ENCODE assay signal across 17 cellular contexts in genomic region chr18:55069497-55069896, GRCh38.
DNase-seq lines count a peak whose midpoint lies in the region; ATAC-seq, FAIRE-seq and TF ChIP-seq lines count a peak whose summit lies in the region.
"Had no signal": no experiment of that assay in that cellular context is flagged by ENCODE, and none has a peak within 500 bp of the region (broad histone marks: within the 10 kb centered on the region; RNA-seq: fewer than 3 reads in every experiment).

No MANE protein-coding gene starts in this region.

- no peaks in the 10 kb centered on the region for H3K9me3 Mint-ChIP-seq in activated naive CD4-positive, alpha-beta T cell treated with anti-CD3 and anti-CD28 coated beads, Interleukin-2, amount 50 U/mL, for 72 hours
- H3K9me3 Mint-ChIP-seq: H9 had no signal

- intact Hi-C loops in PC-9 (cut with micrococcal nuclease; ENCODE audit: unreplicated experiment) = no loop called here

- CTCF ChIA-PET in PC-9 (lab: Charles Lee) = no interaction called here

- H4K20me1 ChIP-seq in PC-9 (ENCODE audit: insufficient read depth) = no peaks in the 10 kb centered on the region

- H3K4me3 ChIP-seq in GM06990 (replicated peaks; ENCODE audit: low read depth, low read length) (no peak overlapping the region), PC-9 (no peak overlapping the region)
- H3K4me3 ChIP-seq: A549, left ventricle myocardium inferior had no signal

- H3K4me1 ChIP-seq in PC-9 (replicated peaks; ENCODE audit: insufficient read depth) = peaks cover 21% of the 10 kb centered on the region
- H3K4me1 ChIP-seq: A549, left ventricle myocardium inferior had no signal

- BruUV-seq in PC-9 (replicated peaks; lab: Mats Ljungman, UMichigan) = no TSS peak

- no peaks in the 10 kb centered on the region for H3K36me3 Mint-ChIP-seq in activated naive CD4-positive, alpha-beta T cell treated with anti-CD3 and anti-CD28 coated beads, Interleukin-2, amount 50 U/mL, for 72 hours

- no peak overlapping the region for H2AFZ ChIP-seq in PC-9

- DNase-seq in GM06990 (ENCODE audit: extremely low read depth, insufficient read length) (peak; percentile 38), GM19239 (ENCODE audit: insufficient read length, low spot score) (no peak), PC-9 (no peak), DMS 273 (lab: John Stamatoyannopoulos, UW; ENCODE audit: unreplicated experiment) (no peak), NCI-H1436 treated with DMSO at 0.1 percent for 48 hours (lab: John Stamatoyannopoulos, UW) (no peak)
- no peak for DNase-seq in activated naive CD4-positive, alpha-beta T cell treated with anti-CD3 and anti-CD28 coated beads, Interleukin-2, amount 50 U/mL, for 72 hours (ENCODE audit: low spot score in 2 of 2)
- DNase-seq: activated CD4-positive, alpha-beta T cell treated with anti-CD3 and anti-CD28 coated beads, Interleukin-2, amount 50 U/mL, for 1 hour; activated naive CD4-positive, alpha-beta T cell treated with anti-CD3 and anti-CD28 coated beads, Interleukin-2, amount 50 U/mL, for 16 hours; cortex of kidney; DMS79 treated with DMSO at 0.1 percent for 48 hours; H9; left ventricle myocardium inferior; nucleus accumbens; stimulated activated CD4-positive, alpha-beta T cell treated with anti-CD3 and anti-CD28 coated beads, Interleukin-1b, Interleukin-23, amount 100 ng/mL, for 48 hours had no signal

- no peaks in the 10 kb centered on the region for H3K36me3 ChIP-seq in GM06990 (ENCODE audit: control insufficient read depth, insufficient read depth, low read length)
- H3K36me3 ChIP-seq in PC-9 (ENCODE audit: low read depth) = no peaks in the 10 kb centered on the region
- H3K36me3 ChIP-seq: left ventricle myocardium inferior had no signal

- no peak for TF ChIP-seq CTCF in GM06990 (IDR thresholded peaks at IDR 0.05; ENCODE audit: insufficient read depth, low read length, poor library complexity, severe bottlenecking)
- no peak for TF ChIP-seq CTCF in PC-9 (conservative IDR thresholded peaks at IDR 0.05)

- H3K9me2 ChIP-seq in PC-9 (ENCODE audit: insufficient read depth) = no peaks in the 10 kb centered on the region

- H3K27me3 ChIP-seq in GM06990 (replicated peaks; ENCODE audit: control insufficient read depth, insufficient read depth, low read length) (no peaks in the 10 kb centered on the region), PC-9 (ENCODE audit: insufficient read depth, low read depth) (no peaks in the 10 kb centered on the region)

- no peaks in the 10 kb centered on the region for H3K9me3 ChIP-seq in PC-9 (ENCODE audit: insufficient read depth, low read depth)
- H3K9me3 ChIP-seq: A549 had no signal

- peak; percentile 79 for FAIRE-seq in GM19239 (lab: Jason Lieb, UNC)
- FAIRE-seq: A549 had no signal

- H3K4me2 ChIP-seq in PC-9 = no peak overlapping the region
- H3K4me2 ChIP-seq: A549 had no signal

- no peaks in the 10 kb centered on the region for H3K79me2 ChIP-seq in PC-9 (ENCODE audit: low read depth)

- POLR2A ChIA-PET in PC-9 (lab: Charles Lee; ENCODE audit: unreplicated experiment) = no interaction called here

- H3F3A ChIP-seq in PC-9 (ENCODE audit: insufficient read depth, low read depth) = no peaks in the 10 kb centered on the region

- no peak overlapping the region for H3K27ac ChIP-seq in PC-9
- H3K27ac ChIP-seq: A549, left ventricle myocardium inferior had no signal

- ATAC-seq in HG02610 (IDR thresholded peaks at IDR 0.05; ENCODE audit: unreplicated experiment) = peak; percentile 73
- peak; percentile 87 for ATAC-seq in HG03378 (IDR thresholded peaks at IDR 0.05; ENCODE audit: unreplicated experiment)
- no peak for ATAC-seq in activated naive CD4-positive, alpha-beta T cell treated with anti-CD3 and anti-CD28 coated beads, Interleukin-2, amount 50 U/mL, for 72 hours
- ATAC-seq: A549 had no signal

- H3K27ac Mint-ChIP-seq in activated naive CD4-positive, alpha-beta T cell treated with anti-CD3 and anti-CD28 coated beads, Interleukin-2, amount 50 U/mL, for 72 hours = no peak overlapping the region
- H3K27ac Mint-ChIP-seq: H9 had no signal

Comparison
In these comparisons a context has a peak if more than half of its experiments do, and no peak if none do; other contexts are left out.
1. ATAC-seq: peak in HG02610 (single experiment) and HG03378 (single experiment); none in activated naive CD4-positive, alpha-beta T cell treated with anti-CD3 and anti-CD28 coated beads, Interleukin-2, amount 50 U/mL, for 72 hours (0 of 2).